15 cellular contexts compared by ENCODE assay signal in genomic region chr7:51069411-51070083, GRCh38.
DNase-seq lines count a peak whose midpoint lies in the region; ATAC-seq and TF ChIP-seq lines count a peak whose summit lies in the region.
"Had no signal": no experiment of that assay in that cellular context is flagged by ENCODE, and none has a peak within 500 bp of the region (broad histone marks: within the 10 kb centered on the region; RNA-seq: fewer than 3 reads in every experiment).

No MANE protein-coding gene starts in this region.

- no peak overlapping the region for H3K9ac ChIP-seq in Loucy (ENCODE audit: low read depth, low read length, poor library complexity, severe bottlenecking)

- peak in 6 of 8 donors; percentile 40 to 72 (median 62) for ATAC-seq in heart right ventricle
- ATAC-seq: activated CD8-positive, alpha-beta T cell treated with anti-CD3 and anti-CD28 coated beads for 36 hours; sciatic nerve had no signal

- TF ChIP-seq CTCF in Loucy (conservative IDR thresholded peaks at IDR 0.05; ENCODE audit: low read length) = no peak
- no peak for TF ChIP-seq CTCF in heart right ventricle (IDR thresholded peaks at IDR 0.05)
- no peak for TF ChIP-seq CTCF in testis (IDR thresholded peaks at IDR 0.05)
- no peak for TF ChIP-seq CTCF in WERI-Rb-1 (IDR thresholded peaks at IDR 0.05; ENCODE audit: low read depth, low read length)

- H3F3A ChIP-seq in Loucy (ENCODE audit: low read depth) = 0 out of 2 replicates have a peak, but pooled peaks cover 5% of the 10 kb centered on the region

- no peaks in the 10 kb centered on the region for H3K79me2 ChIP-seq in Loucy (ENCODE audit: insufficient read depth, low read length)

- H3K27me3 ChIP-seq in Loucy (ENCODE audit: insufficient read depth, low read length, poor library complexity, severe bottlenecking) (no peaks in the 10 kb centered on the region), heart right ventricle (no peaks in the 10 kb centered on the region), testis (no peaks in the 10 kb centered on the region), WERI-Rb-1 (ENCODE audit: insufficient read depth, low read depth, severe bottlenecking) (no peaks in the 10 kb centered on the region)

- no peak for TF ChIP-seq POLR2A in testis (IDR thresholded peaks at IDR 0.05)

- no peaks in the 10 kb centered on the region for H3K9me3 ChIP-seq in Loucy (ENCODE audit: insufficient read depth, low read depth, low read length)
- no peaks in the 10 kb centered on the region for H3K9me3 ChIP-seq in heart right ventricle
- no peaks in the 10 kb centered on the region for H3K9me3 ChIP-seq in testis
- no peaks in the 10 kb centered on the region for H3K9me3 ChIP-seq in WERI-Rb-1 (ENCODE audit: severe bottlenecking)

- DNase-seq in astrocyte of the hippocampus (ENCODE audit: low read depth, low spot score) (peak; percentile 72), heart right ventricle (no peak), renal cortical epithelial cell (ENCODE audit: low read depth) (peak; percentile 33), testis (no peak), HuH-7.5 (ENCODE audit: low spot score) (no peak), NCI-H1105 (lab: John Stamatoyannopoulos, UW) (no peak), WERI-Rb-1 (no peak)
- DNase-seq: activated CD8-positive, alpha-beta T cell treated with anti-CD3 and anti-CD28 coated beads for 36 hours; activated effector memory CD4-positive, alpha-beta T cell treated with Interleukin-2 at 50 U/mL for 16 hours; naive B cell; NCI-H1048; NCI-H524 treated with DMSO at 0.1 percent for 48 hours; T1000 had no signal

- H2AFZ ChIP-seq in Loucy (ENCODE audit: low read length) = no peak overlapping the region

- WGBS in heart right ventricle, 2 donors = 51 to 58% methylated on average over 5 of the region's 5 CpGs
- WGBS in testis, 2 donors = 65 to 74% methylated on average over 5 of the region's 5 CpGs

- H3K27ac ChIP-seq in heart right ventricle (peak overlapping the region in 8 of 10 donors; percentile 7 to 64 (median 48)), testis (no peak overlapping the region), WERI-Rb-1 (no peak overlapping the region)

- H3K4me3 ChIP-seq in Loucy (ENCODE audit: low read length, poor library complexity, severe bottlenecking) (peak overlapping the region; percentile 4), heart right ventricle (no peak overlapping the region), testis (no peak overlapping the region), WERI-Rb-1 (ENCODE audit: low read depth, low read length) (no peak overlapping the region)

- H3K36me3 ChIP-seq in Loucy (ENCODE audit: insufficient read depth, low read length) = no peaks in the 10 kb centered on the region
- no peaks in the 10 kb centered on the region for H3K36me3 ChIP-seq in heart right ventricle
- H3K36me3 ChIP-seq in testis (ENCODE audit: low read depth, missing control alignments) = no peaks in the 10 kb centered on the region
- H3K36me3 ChIP-seq in WERI-Rb-1 = peaks cover 12% of the 10 kb centered on the region

- intact Hi-C loops in heart right ventricle (cut with DNase I) (loop anchor here (5.0 to 10.0 kb wide), 15 partner anchors 53 to 605 kb away; partner anchors contain the start of gene GRB10 (in 5 of the 10)), testis (cut with DNase I; ENCODE audit: low total_unique reads) (no loop called here)

- H3K4me2 ChIP-seq in Loucy (ENCODE audit: low read depth, low read length, poor library complexity, severe bottlenecking) = peak overlapping the region; percentile 46

- H4K20me1 ChIP-seq in Loucy (ENCODE audit: insufficient read depth, low read length, poor library complexity, severe bottlenecking) = no peaks in the 10 kb centered on the region

- H3K4me1 ChIP-seq in Loucy (ENCODE audit: insufficient read depth, low read length, poor library complexity, severe bottlenecking) = peaks cover 39% of the 10 kb centered on the region
- peaks cover 9 to 39% (median 27%) of the 10 kb centered on the region in 9 donors for H3K4me1 ChIP-seq in heart right ventricle
- H3K4me1 ChIP-seq in testis = no peaks in the 10 kb centered on the region

- no peaks in the 10 kb centered on the region for H3K9me2 ChIP-seq in Loucy (replicated peaks; ENCODE audit: low read depth, low read length)

Comparison
In these comparisons a context has a peak if more than half of its experiments do, and no peak if none do; other contexts are left out.
1. DNase-seq: peak in astrocyte of the hippocampus (single experiment) and renal cortical epithelial cell (single experiment); none in heart right ventricle (0 of 2), testis (single experiment), HuH-7.5 (single experiment), NCI-H1105 (single experiment) and WERI-Rb-1 (single experiment).
2. H3K27ac ChIP-seq: peak in heart right ventricle (8 of 10); none in testis (0 of 2) and WERI-Rb-1 (single experiment).